9 cellular contexts compared by ENCODE assay signal in genomic region chr17:1590747-1591473, GRCh38. TPM values are rescaled to one million over a fixed set of nuclear protein-coding genes. Genes with fewer than 3 reads are reported as not detected.
DNase-seq lines count a peak whose midpoint lies in the region; TF ChIP-seq lines count a peak whose summit lies in the region.
"Had no signal": no experiment of that assay in that cellular context is flagged by ENCODE, and none has a peak within 500 bp of the region (broad histone marks: within the 10 kb centered on the region; RNA-seq: fewer than 3 reads in every experiment).

No MANE protein-coding gene starts in this region.

- 89 to 100% methylated on average over 1 to 38 of the region's 38 CpGs for WGBS in transverse colon (ENCODE audit: low coverage in 1 of 2), 2 donors

- H3K27me3 ChIP-seq in Peyer's patch (no peaks in the 10 kb centered on the region), right atrium auricular region (no peaks in the 10 kb centered on the region), transverse colon (no peaks in the 10 kb centered on the region)

- H3K36me3 ChIP-seq in Peyer's patch, result peaks cover 0 to 3% (median 0%) of the 10 kb centered on the region in 3 donors
- H3K36me3 ChIP-seq in right atrium auricular region, result no peaks in the 10 kb centered on the region
- H3K36me3 ChIP-seq in transverse colon, result no peaks in the 10 kb centered on the region

- intact Hi-C loops in transverse colon (cut with DNase I; ENCODE audit: low total_unique reads), result no loop called here

- no peak for TF ChIP-seq CTCF in Peyer's patch (IDR thresholded peaks at IDR 0.05)
- no peak for TF ChIP-seq CTCF in right atrium auricular region (IDR thresholded peaks at IDR 0.05)
- no peak for TF ChIP-seq CTCF in transverse colon (IDR thresholded peaks at IDR 0.05)
- no peak for TF ChIP-seq CTCF in GM13977 (IDR thresholded peaks at IDR 0.05; ENCODE audit: extremely low read depth, insufficient read depth, missing control alignments)

- H3K4me1 ChIP-seq in Peyer's patch, result peaks cover 12 to 46% (median 24%) of the 10 kb centered on the region in 4 donors
- peaks cover 0 to 21% of the 10 kb centered on the region in 2 donors for H3K4me1 ChIP-seq in right atrium auricular region
- peaks cover 25 to 47% (median 45%) of the 10 kb centered on the region in 4 donors for H3K4me1 ChIP-seq in transverse colon

- in situ Hi-C loops in transverse colon (cut with MboI; ENCODE audit: low pct_ligation_motif_present in 1 of 4, low pct_unique_long_range_greater_than_20kb in 1 of 4, low sequenced_read_pairs in 3 of 4) (no loop called here), GM13977 (cut with MboI; ENCODE audit: low pct_unique_long_range_greater_than_20kb, low sequenced_read_pairs, unreplicated experiment) (no loop called here)

- TF ChIP-seq POLR2A in Peyer's patch (IDR thresholded peaks at IDR 0.05) (no peak), transverse colon (IDR thresholded peaks at IDR 0.05) (no peak)

- H3K4me3 ChIP-seq in Peyer's patch (peak overlapping the region in 1 of 4 donors; percentile 1), right atrium auricular region (no peak overlapping the region), transverse colon (no peak overlapping the region)

- TF ChIP-seq EP300 in transverse colon (IDR thresholded peaks at IDR 0.05; ENCODE audit: low read depth), result no peak

- H3K27ac ChIP-seq in Peyer's patch (peak overlapping the region; percentile 49 to 91 (median 70)), right atrium auricular region (peak overlapping the region; percentile 87 to 95), transverse colon (peak overlapping the region; percentile 62 to 76 (median 74))

- no peak for DNase-seq in Peyer's patch
- no peak for DNase-seq in right atrium auricular region (ENCODE audit: low spot score)
- no peak for DNase-seq in transverse colon
- no peak for DNase-seq in GM13977 (ENCODE audit: low spot score)
- DNase-seq in activated CD4-positive, alpha-beta T cell treated with anti-CD3 and anti-CD28 coated beads for 48 hours, result no peak
- DNase-seq: activated gamma-delta T cell; hippocampal formation; NCI-H2107; stimulated activated CD4-positive, alpha-beta T cell treated with anti-CD3 and anti-CD28 coated beads, Interleukin-12 subunit alpha, Interleukin-12 subunit beta, amount 100 ng/mL, for 4 hours had no signal

- H3K9me3 ChIP-seq in Peyer's patch, result no peaks in the 10 kb centered on the region
- H3K9me3 ChIP-seq in right atrium auricular region, result no peaks in the 10 kb centered on the region
- H3K9me3 ChIP-seq in transverse colon, result no peaks in the 10 kb centered on the region

RNA-seq across cellular contexts. Expression of gene PITPNA, which starts 28.3 kb away (rescaled TPM):
- 100 to 1,000 TPM in 2 of 4 donors, 10 to 100 TPM in 2; 88.2 to 132 (median 107) TPM for total RNA-seq in Peyer's patch
- total RNA-seq in right atrium auricular region, result 10 to 100 TPM; 35.1 to 39.6 TPM
- total RNA-seq in transverse colon, result 10 to 100 TPM; 15.3 to 50.2 (median 32.7) TPM

RNA-seq across cellular contexts. Expression of gene SLC43A2, which starts 37.7 kb away (rescaled TPM):
- total RNA-seq in Peyer's patch (100 to 1,000 TPM in 1 of 4 donors, 10 to 100 TPM in 3; 58.6 to 103 (median 69.0) TPM), right atrium auricular region (1 to 10 TPM; 3.6 to 9.8 TPM), transverse colon (10 to 100 TPM in 2 of 4 donors, 1 to 10 TPM in 2; 3.7 to 98.9 (median 12.3) TPM)

RNA-seq across cellular contexts. Expression of gene SCARF1, which starts 54.6 kb away (rescaled TPM):
- 10 to 100 TPM in 3 of 4 donors, 1 to 10 TPM in 1; 9.8 to 32.2 (median 20.3) TPM for total RNA-seq in Peyer's patch
- total RNA-seq in right atrium auricular region, result 10 to 100 TPM in 1 of 2 donors, 1 to 10 TPM in 1; 8.6 to 14.8 TPM
- 10 to 100 TPM; 11.2 to 63.2 (median 16.3) TPM for total RNA-seq in transverse colon

RNA-seq across cellular contexts. Expression of gene RILP, which starts 58.8 kb away (rescaled TPM):
- total RNA-seq in Peyer's patch, result 100 to 1,000 TPM in 1 of 4 donors, 10 to 100 TPM in 3; 29.7 to 173 (median 92.3) TPM
- total RNA-seq in right atrium auricular region, result 10 to 100 TPM; 38.6 to 60.7 TPM
- total RNA-seq in transverse colon, result 100 to 1,000 TPM in 2 of 4 donors, 10 to 100 TPM in 2; 59.3 to 185 (median 108) TPM
